19 cellular contexts compared by ENCODE assay signal in genomic region chr1:51719146-51719545, GRCh38.
"Had no signal": no experiment of that assay in that cellular context is flagged by ENCODE, and none has a peak within 500 bp of the region (broad histone marks: within the 10 kb centered on the region; RNA-seq: fewer than 3 reads in every experiment).

No MANE protein-coding gene starts in this region.

- H3K27me3 Mint-ChIP-seq: activated naive CD8-positive, alpha-beta T cell treated with anti-CD3 and anti-CD28 coated beads, Interleukin-2, amount 10 ng/mL, durations not matched to agents 7 days and 5 days had no signal

- H3K36me3 Mint-ChIP-seq: natural killer cell had no signal

- H3K9me3 Mint-ChIP-seq: activated naive CD8-positive, alpha-beta T cell treated with anti-CD3 and anti-CD28 coated beads, Interleukin-2, amount 10 ng/mL, durations not matched to agents 7 days and 5 days had no signal

- DNase-seq: activated CD4-positive, alpha-beta T cell treated with anti-CD3 and anti-CD28 coated beads, Interleukin-2, amount 50 U/mL, for 1 hour; activated CD8-positive, alpha-beta memory T cell treated with anti-CD3 and anti-CD28 coated beads for 24 hours; activated naive CD4-positive, alpha-beta T cell; activated naive CD8-positive, alpha-beta T cell treated with anti-CD3 and anti-CD28 coated beads, Interleukin-2, amount 10 ng/mL, durations not matched to agents 7 days and 5 days; anterior cingulate cortex; brain microvascular endothelial cell; cortex of kidney; effector CD8-positive, alpha-beta T cell; foreskin fibroblast; hypothalamus; kidney; left ventricle myocardium inferior; mesenchymal stem cell; natural killer cell; posterior cingulate gyrus; retina; stimulated activated CD4-positive, alpha-beta T cell treated with anti-CD3 and anti-CD28 coated beads, Interleukin-12 subunit alpha, Interleukin-12 subunit beta, amount 100 ng/mL, for 4 hours; stimulated activated CD4-positive, alpha-beta T cell treated with anti-CD3 and anti-CD28 coated beads, Interleukin-2, amount 100 ng/mL, for 24 hours had no signal

- H3K27ac Mint-ChIP-seq: activated naive CD8-positive, alpha-beta T cell treated with anti-CD3 and anti-CD28 coated beads, Interleukin-2, amount 10 ng/mL, durations not matched to agents 7 days and 5 days had no signal

- H3K4me1 Mint-ChIP-seq: activated naive CD8-positive, alpha-beta T cell treated with anti-CD3 and anti-CD28 coated beads, Interleukin-2, amount 10 ng/mL, durations not matched to agents 7 days and 5 days had no signal

- ATAC-seq: activated CD4-positive, CD25-positive, alpha-beta regulatory T cell treated with anti-CD3 and anti-CD28 coated beads, Interleukin-2, amount 50 U/mL, for 24 hours; natural killer cell had no signal

- H3K4me3 Mint-ChIP-seq: activated naive CD8-positive, alpha-beta T cell treated with anti-CD3 and anti-CD28 coated beads, Interleukin-2, amount 10 ng/mL, durations not matched to agents 7 days and 5 days; natural killer cell had no signal
